Comparison of ENCODE assay signal across 18 cellular contexts in the genomic region with DNA sequence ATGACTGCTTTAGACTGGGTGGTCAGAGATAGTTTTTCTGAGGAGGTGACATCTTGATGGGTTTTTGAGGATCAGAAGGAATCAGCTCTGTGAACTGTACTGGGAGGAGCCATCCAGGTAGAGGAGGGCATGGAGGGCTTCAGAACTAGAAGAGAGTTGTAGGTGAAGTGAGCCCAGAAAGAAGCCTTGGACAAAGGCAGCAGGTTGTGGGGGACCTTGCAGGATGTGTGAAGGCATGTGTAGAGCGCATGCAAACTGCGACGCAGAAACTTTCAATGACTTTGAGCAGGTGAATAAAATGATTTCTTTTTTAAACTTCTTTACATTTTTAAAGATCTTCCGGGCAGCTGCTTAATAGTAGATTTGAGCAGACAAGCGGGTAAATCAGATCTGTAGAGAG.
DNase-seq lines count a peak whose midpoint lies in the region; ATAC-seq and TF ChIP-seq lines count a peak whose summit lies in the region.
"Had no signal": no experiment of that assay in that cellular context is flagged by ENCODE, and none has a peak within 500 bp of the region (broad histone marks: within the 10 kb centered on the region; RNA-seq: fewer than 3 reads in every experiment).

No MANE protein-coding gene starts in this region.

- H3K27ac ChIP-seq in GM23338 (ENCODE audit: low read depth) (no peak overlapping the region), substantia nigra (ENCODE audit: low read depth, low read length, poor library complexity, severe bottlenecking) (no peak overlapping the region)
- H3K27ac ChIP-seq: 22Rv1; A549; BLaER1 treated with 17β-estradiol and CSF1 and Interleukin-3, amounts not matched to agents 10 nM and 100 nM; C4-2B had no signal

- no peak overlapping the region for H3K4me3 ChIP-seq in GM23338
- H3K4me3 ChIP-seq: A549; BLaER1 treated with 17β-estradiol and CSF1 and Interleukin-3, amounts not matched to agents 10 nM and 100 nM had no signal

- 0 out of 2 replicates have a peak, but pooled peaks cover 3% of the 10 kb centered on the region for H3K4me1 ChIP-seq in GM23338 (ENCODE audit: insufficient read depth)
- H3K4me1 ChIP-seq: A549, Caco-2 had no signal

- no peak overlapping the region for H3K4me3 Mint-ChIP-seq in activated CD8-positive, alpha-beta memory T cell treated with anti-CD3 and anti-CD28 coated beads, Interleukin-2, amount 10 ng/mL, durations not matched to agents 7 days and 5 days
- H3K4me3 Mint-ChIP-seq in GM23338 (no peak overlapping the region), nephron progenitor cell (no peak overlapping the region)
- H3K4me3 Mint-ChIP-seq: B cell; CD4-positive, alpha-beta T cell; CD8-positive, alpha-beta T cell had no signal

- H3K36me3 Mint-ChIP-seq in activated CD8-positive, alpha-beta memory T cell treated with anti-CD3 and anti-CD28 coated beads, Interleukin-2, amount 10 ng/mL, durations not matched to agents 7 days and 5 days: no peaks in the 10 kb centered on the region
- no peaks in the 10 kb centered on the region for H3K36me3 Mint-ChIP-seq in GM23338 (ENCODE audit: low read depth)
- no peaks in the 10 kb centered on the region for H3K36me3 Mint-ChIP-seq in nephron progenitor cell (ENCODE audit: low read depth)
- H3K36me3 Mint-ChIP-seq: CD8-positive, alpha-beta T cell had no signal

- ATAC-seq in activated CD8-positive, alpha-beta memory T cell treated with anti-CD3 and anti-CD28 coated beads, Interleukin-2, amount 10 ng/mL, durations not matched to agents 7 days and 5 days: no peak
- no peak for ATAC-seq in GM23338
- ATAC-seq: CD8-positive, alpha-beta T cell had no signal

- no peak overlapping the region for H3K4me2 ChIP-seq in GM23338
- H3K4me2 ChIP-seq: A549 had no signal

- no peaks in the 10 kb centered on the region; the same call in 1 of the 2 replicates for H3K9me2 ChIP-seq in GM23338 (ENCODE audit: insufficient read depth)

- H3K9me3 Mint-ChIP-seq in activated CD8-positive, alpha-beta memory T cell treated with anti-CD3 and anti-CD28 coated beads, Interleukin-2, amount 10 ng/mL, durations not matched to agents 7 days and 5 days (ENCODE audit: low read depth): no peaks in the 10 kb centered on the region
- H3K9me3 Mint-ChIP-seq in GM23338 (no peaks in the 10 kb centered on the region), nephron progenitor cell (peaks cover 4% of the 10 kb centered on the region)
- H3K9me3 Mint-ChIP-seq: CD4-positive, alpha-beta T cell had no signal

- TF ChIP-seq CTCF in GM23338 (conservative IDR thresholded peaks at IDR 0.05; ENCODE audit: low read depth in 2 of 2): no peak
- TF ChIP-seq CTCF in nephron progenitor cell (IDR thresholded peaks at IDR 0.05): no peak

- DNase-seq in activated CD8-positive, alpha-beta memory T cell treated with anti-CD3 and anti-CD28 coated beads, Interleukin-2, amount 10 ng/mL, durations not matched to agents 7 days and 5 days: peak; percentile 34
- DNase-seq in activated CD8-positive, alpha-beta memory T cell treated with anti-CD3 and anti-CD28 coated beads for 24 hours: no peak
- DNase-seq in GM23338 (ENCODE audit: low spot score): no peak
- no peak for DNase-seq in nephron progenitor cell
- no peak for DNase-seq in activated CD4-positive, CD25-positive, alpha-beta regulatory T cell treated with anti-CD3 and anti-CD28 coated beads, Interleukin-2, amount 50 U/mL, for 72 hours
- no peak for DNase-seq in substantia nigra (lab: John Stamatoyannopoulos, UW)
- DNase-seq: AML-193; Caco-2; Calu3; CD4-positive, alpha-beta T cell; CD8-positive, alpha-beta T cell; DMS79 treated with DMSO at 0.1 percent for 48 hours; GF-D8 had no signal

- H3K27ac Mint-ChIP-seq in activated CD8-positive, alpha-beta memory T cell treated with anti-CD3 and anti-CD28 coated beads, Interleukin-2, amount 10 ng/mL, durations not matched to agents 7 days and 5 days: no peak overlapping the region
- H3K27ac Mint-ChIP-seq in GM23338 (no peak overlapping the region), nephron progenitor cell (peak overlapping the region; percentile 2)
- H3K27ac Mint-ChIP-seq: B cell; CD4-positive, alpha-beta T cell; CD8-positive, alpha-beta T cell had no signal

- H2AFZ ChIP-seq in GM23338: 0 out of 2 replicates have a peak overlapping the region, but pooled peaks have one; percentile 57

- H3K79me2 ChIP-seq in GM23338 (replicated peaks; ENCODE audit: insufficient read depth): no peaks in the 10 kb centered on the region

- no peaks in the 10 kb centered on the region for H3K4me1 Mint-ChIP-seq in activated CD8-positive, alpha-beta memory T cell treated with anti-CD3 and anti-CD28 coated beads, Interleukin-2, amount 10 ng/mL, durations not matched to agents 7 days and 5 days
- no peaks in the 10 kb centered on the region for H3K4me1 Mint-ChIP-seq in GM23338
- peaks cover 15% of the 10 kb centered on the region for H3K4me1 Mint-ChIP-seq in nephron progenitor cell
- H3K4me1 Mint-ChIP-seq: B cell had no signal

- H4K20me1 ChIP-seq in GM23338 (replicated peaks; ENCODE audit: insufficient read depth): no peaks in the 10 kb centered on the region
- H4K20me1 ChIP-seq: BLaER1 treated with 17β-estradiol and CSF1 and Interleukin-3, amounts not matched to agents 10 nM and 100 nM had no signal

- CTCF ChIA-PET in activated CD8-positive, alpha-beta memory T cell treated with anti-CD3 and anti-CD28 coated beads, Interleukin-2, amount 10 ng/mL, durations not matched to agents 7 days and 5 days (lab: Charles Lee): no interaction called here

- H3K27me3 Mint-ChIP-seq in activated CD8-positive, alpha-beta memory T cell treated with anti-CD3 and anti-CD28 coated beads, Interleukin-2, amount 10 ng/mL, durations not matched to agents 7 days and 5 days: peaks cover 37% of the 10 kb centered on the region
- H3K27me3 Mint-ChIP-seq in GM23338 (ENCODE audit: insufficient read depth, low read depth, poor library complexity) (peaks cover 2% of the 10 kb centered on the region), nephron progenitor cell (ENCODE audit: low read depth, poor library complexity) (peaks cover 8% of the 10 kb centered on the region)

- no peaks in the 10 kb centered on the region for H3F3A ChIP-seq in GM23338 (replicated peaks; ENCODE audit: low read depth)

- H3K36me3 ChIP-seq in GM23338 (ENCODE audit: insufficient read depth): no peaks in the 10 kb centered on the region
- H3K36me3 ChIP-seq: BLaER1 treated with 17β-estradiol and CSF1 and Interleukin-3, amounts not matched to agents 10 nM and 100 nM had no signal

- H3K27me3 ChIP-seq in GM23338 (ENCODE audit: insufficient read depth): no peaks in the 10 kb centered on the region
- H3K27me3 ChIP-seq: BLaER1 treated with 17β-estradiol and CSF1 and Interleukin-3, amounts not matched to agents 10 nM and 100 nM had no signal

TF ChIP-seq in GM23338, 12 proteins besides CTCF, POLR2A, EP300 and RAD21 (continues in another document):
- no peak for TF ChIP-seq POLR2AphosphoS5 (IDR thresholded peaks at IDR 0.05; ENCODE audit: low read depth)
- TF ChIP-seq EZH2phosphoT487 (IDR thresholded peaks at IDR 0.05; ENCODE audit: unreplicated experiment): no peak
- TF ChIP-seq ZNF331 (CRISPR knock-in tag; IDR thresholded peaks at IDR 0.05; ENCODE audit: low read depth): no peak
